10 cellular contexts compared by ENCODE assay signal in the genomic region with DNA sequence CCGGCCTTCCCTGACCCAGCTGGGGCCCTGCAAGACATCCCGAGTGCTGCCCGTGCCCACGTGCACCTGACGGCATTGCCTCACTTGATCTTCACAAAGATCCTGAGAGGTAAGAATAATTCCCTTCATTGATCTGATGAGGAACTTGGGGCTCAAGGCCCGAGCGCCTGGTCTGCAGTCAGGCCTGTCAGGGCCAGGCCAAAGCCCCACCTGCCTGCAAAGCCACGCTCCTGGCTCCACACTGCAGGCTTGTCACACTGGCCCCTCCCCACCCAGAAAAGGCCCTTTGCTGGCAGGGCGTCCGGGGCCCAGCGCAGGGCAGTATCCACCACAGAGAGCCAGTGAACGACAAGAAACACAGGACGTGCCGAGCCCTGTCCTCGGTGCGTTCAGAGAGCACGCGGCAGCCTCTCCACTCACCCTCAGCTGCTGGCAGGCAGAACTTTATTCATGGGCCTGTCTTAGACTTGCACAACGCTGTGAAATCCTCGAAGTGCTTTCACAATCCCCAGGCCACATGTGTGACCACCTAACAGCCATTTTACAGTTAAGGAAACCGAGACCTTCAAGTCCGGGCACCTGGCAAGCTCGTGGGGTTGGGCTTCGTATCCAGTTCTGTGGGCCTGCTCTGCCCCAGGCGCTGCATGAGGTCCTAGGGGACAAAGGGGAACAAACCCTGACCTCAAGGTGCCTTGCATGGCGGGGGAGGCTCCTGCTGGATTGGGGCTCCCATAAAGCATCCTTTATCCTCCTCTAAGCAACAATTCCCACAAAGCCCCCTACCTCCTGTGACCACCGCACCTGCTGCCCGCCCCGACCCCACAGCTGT. TPM values are rescaled to one million over a fixed set of nuclear protein-coding genes. Genes with fewer than 3 reads are reported as not detected.
A peak's percentile ranks its signal among the peaks of the same experiment; 100 is the strongest.
DNase-seq lines count a peak whose midpoint lies in the region; ATAC-seq and TF ChIP-seq lines count a peak whose summit lies in the region.
"Had no signal": no experiment of that assay in that cellular context is flagged by ENCODE, and none has a peak within 500 bp of the region (broad histone marks: within the 10 kb centered on the region; RNA-seq: fewer than 3 reads in every experiment).

No MANE protein-coding gene starts in this region.

- in situ Hi-C loops in transverse colon (cut with MboI; ENCODE audit: low pct_ligation_motif_present in 1 of 4, low pct_unique_long_range_greater_than_20kb in 1 of 4, low sequenced_read_pairs in 3 of 4) = no loop called here

- peak overlapping the region; percentile 62 for H3K27ac ChIP-seq in lower lobe of right lung
- H3K27ac ChIP-seq in transverse colon = peak overlapping the region in 3 of 4 donors; percentile 36 to 67 (median 52)

- DNase-seq in NOMO-1 treated with dmso at 0.1 percent for 144 hours (lab: John Stamatoyannopoulos, UW; ENCODE audit: unreplicated experiment) (peak; percentile 93), ecto neural progenitor cell (ENCODE audit: low spot score) (peak; percentile 43), lower lobe of right lung (peak; percentile 79), transverse colon (peak; percentile 38)
- no peak for DNase-seq in activated naive CD4-positive, alpha-beta T cell treated with Interleukin-2 at 50 U/mL for 16 hours
- DNase-seq: activated T-cell treated with anti-CD3 and anti-CD28 coated beads, Interleukin-2, amount 50 U/mL, for 4 hours; SW 1271 had no signal

- no peaks in the 10 kb centered on the region for H3K36me3 ChIP-seq in lower lobe of right lung
- no peaks in the 10 kb centered on the region for H3K36me3 ChIP-seq in transverse colon

- H3K27me3 ChIP-seq in lower lobe of right lung (ENCODE audit: low read depth) (no peaks in the 10 kb centered on the region), transverse colon (no peaks in the 10 kb centered on the region)

- H3K9me3 ChIP-seq in lower lobe of right lung = no peaks in the 10 kb centered on the region
- no peaks in the 10 kb centered on the region for H3K9me3 ChIP-seq in transverse colon

- no peak for TF ChIP-seq POLR2A in transverse colon (IDR thresholded peaks at IDR 0.05)

- peaks cover 30% of the 10 kb centered on the region for H3K4me1 ChIP-seq in lower lobe of right lung
- peaks cover 6 to 34% (median 14%) of the 10 kb centered on the region in 4 donors for H3K4me1 ChIP-seq in transverse colon

- TF ChIP-seq CTCF in lower lobe of right lung (IDR thresholded peaks at IDR 0.05) (no peak), transverse colon (IDR thresholded peaks at IDR 0.05) (no peak)

- peak; percentile 66 to 67 for ATAC-seq in lower lobe of right lung
- ATAC-seq in GM18498 (IDR thresholded peaks at IDR 0.05; ENCODE audit: unreplicated experiment) = no peak
- no peak for ATAC-seq in GM21367 (IDR thresholded peaks at IDR 0.05; ENCODE audit: unreplicated experiment)
- ATAC-seq: activated T-cell treated with anti-CD3 and anti-CD28 coated beads, Interleukin-2, amount 50 U/mL, for 4 hours had no signal

- WGBS in transverse colon (ENCODE audit: low coverage in 1 of 2), 2 donors = 48 to 87% methylated on average over 5 to 27 of the region's 29 CpGs

- intact Hi-C loops in lower lobe of right lung (cut with DNase I) (no loop called here), transverse colon (cut with DNase I; ENCODE audit: low total_unique reads) (no loop called here)

- H3K4me3 ChIP-seq in lower lobe of right lung = no peak overlapping the region
- no peak overlapping the region for H3K4me3 ChIP-seq in transverse colon

- no peak for TF ChIP-seq EP300 in transverse colon (IDR thresholded peaks at IDR 0.05; ENCODE audit: low read depth)

RNA-seq across cellular contexts. Expression of gene KIAA0930, which starts 14.7 kb away (rescaled TPM):
- total RNA-seq in lower lobe of right lung = 89.2 TPM
- 10 to 100 TPM; 18.0 to 51.2 (median 25.1) TPM for total RNA-seq in transverse colon

RNA-seq across cellular contexts. Expression of gene UPK3A, which starts 58.8 kb away (rescaled TPM):
- total RNA-seq in lower lobe of right lung = not detected
- total RNA-seq in transverse colon = under 1 TPM in 1 of 4 donors, not detected in 3; 0.79 TPM
- total RNA-seq: activated T-cell treated with anti-CD3 and anti-CD28 coated beads, Interleukin-2, amount 50 U/mL, for 4 hours; glomerular endothelial cell had no signal

Comparison
In these comparisons a context has a peak if more than half of its experiments do, and no peak if none do; other contexts are left out.
1. ATAC-seq: peak in lower lobe of right lung (2 of 2); none in GM18498 (single experiment) and GM21367 (single experiment).